ENCODE assay signal across 22 cellular contexts in the genomic region with DNA sequence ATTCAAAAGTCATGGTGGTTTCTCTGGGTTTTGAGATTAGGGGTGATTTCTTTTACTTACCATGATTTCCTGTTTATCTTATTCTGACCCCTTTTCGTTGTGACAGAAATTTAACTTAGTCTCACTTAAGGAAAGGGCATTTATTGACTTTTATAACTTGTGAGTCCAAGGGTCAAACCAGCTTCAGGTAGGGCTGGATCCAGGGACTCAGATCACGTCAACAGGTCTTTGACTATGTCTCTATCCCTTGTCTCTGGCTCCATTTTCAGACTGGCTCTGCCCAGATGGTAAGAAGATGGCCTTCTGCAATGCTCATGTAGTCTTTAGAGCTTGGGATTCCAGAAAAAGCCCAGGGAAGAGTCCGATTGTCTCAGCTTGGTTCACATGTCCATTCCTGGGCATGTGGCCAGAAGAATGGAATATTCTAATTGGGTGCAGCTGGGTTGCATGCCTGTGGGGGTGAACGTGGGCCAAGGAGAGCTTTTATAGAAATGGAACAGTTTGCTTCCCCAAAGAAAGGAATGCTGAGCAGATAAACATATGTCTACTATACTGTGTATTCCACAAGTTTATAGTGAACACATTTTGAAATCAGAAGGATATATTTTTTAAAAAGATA. TPM values are rescaled to one million over a fixed set of nuclear protein-coding genes. Genes with fewer than 3 reads are reported as not detected.
DNase-seq lines count a peak whose midpoint lies in the region; ATAC-seq and TF ChIP-seq lines count a peak whose summit lies in the region.
"Had no signal": no experiment of that assay in that cellular context is flagged by ENCODE, and none has a peak within 500 bp of the region (broad histone marks: within the 10 kb centered on the region; RNA-seq: fewer than 3 reads in every experiment).

No MANE protein-coding gene starts in this region.

- no CpG with 5 or more reads among the region's 4 CpGs for WGBS in H9 (ENCODE audit: extremely low coverage, insufficient read length, low lambda C conversion rate)

- H3K4me3 ChIP-seq in dorsolateral prefrontal cortex: no peak overlapping the region
- H3K4me3 ChIP-seq: BLaER1 treated with 17β-estradiol and CSF1 and Interleukin-3, amounts not matched to agents 10 nM and 100 nM; spleen; thyroid gland had no signal

- no peak overlapping the region for H3K4me2 ChIP-seq in H9 (ENCODE audit: insufficient read depth, insufficient read length, low read length)
- H3K4me2 ChIP-seq: BLaER1 treated with 17β-estradiol and CSF1 and Interleukin-3, amounts not matched to agents 10 nM and 100 nM; SK-N-SH had no signal

- TF ChIP-seq CTCF in dorsolateral prefrontal cortex (IDR thresholded peaks at IDR 0.05 in 54 of 56, conservative IDR thresholded peaks at IDR 0.05 in 2 of 56; ENCODE audit: low read depth in 1 of 56, partially characterized antibody in 56 of 56) (no peak), H9 (conservative IDR thresholded peaks at IDR 0.05) (no peak)

- no peaks in the 10 kb centered on the region for H3K23me2 ChIP-seq in H9 (ENCODE audit: insufficient read length, low read depth, low read length, poor library complexity, severe bottlenecking)

- H3K27me3 ChIP-seq in dorsolateral prefrontal cortex: peaks cover 0 to 10% (median 0%) of the 10 kb centered on the region in 45 donors
- H3K27me3 ChIP-seq in H9 (ENCODE audit: insufficient read depth, low read length): no peaks in the 10 kb centered on the region
- H3K27me3 ChIP-seq: BLaER1 treated with 17β-estradiol and CSF1 and Interleukin-3, amounts not matched to agents 10 nM and 100 nM; spleen; thyroid gland had no signal

- H4K91ac ChIP-seq in H9 (ENCODE audit: insufficient read length, low read depth, low read length): no peak overlapping the region

- intact Hi-C loops in dorsolateral prefrontal cortex (cut with DNase I): no loop called here

- H4K5ac ChIP-seq in H9 (ENCODE audit: insufficient read length, low read depth, low read length): no peak overlapping the region

- peak overlapping the region in 35 of 59 donors; percentile 0 to 69 (median 40) for H3K27ac ChIP-seq in dorsolateral prefrontal cortex
- H3K27ac ChIP-seq in H9 (ENCODE audit: insufficient read length, low read depth, low read length): no peak overlapping the region
- H3K27ac ChIP-seq: BLaER1 treated with 17β-estradiol and CSF1 and Interleukin-3, amounts not matched to agents 10 nM and 100 nM; spleen; thyroid gland had no signal

- DNase-seq in EH (ENCODE audit: low read depth): peak; percentile 86
- DNase-seq in LoVo (ENCODE audit: low spot score): peak; percentile 32
- peak in 3 of 10 donors; percentile 38 to 63 (median 51) for DNase-seq in dorsolateral prefrontal cortex
- peak; percentile 60 for DNase-seq in non-pigmented ciliary epithelial cell (ENCODE audit: low read depth)
- DNase-seq in NK-92 (lab: John Stamatoyannopoulos, UW; ENCODE audit: unreplicated experiment): no peak
- DNase-seq in DMS79 (lab: John Stamatoyannopoulos, UW): no peak
- no peak for DNase-seq in H9
- DNase-seq: activated CD4-positive, alpha-beta T cell treated with anti-CD3 and anti-CD28 coated beads, Interleukin-2, amount 10 ng/mL, durations not matched to agents 24 days and 14 days; activated CD8-positive, alpha-beta memory T cell treated with anti-CD3 and anti-CD28 coated beads, Interleukin-2, amount 50 U/mL, for 4 hours; activated effector memory CD4-positive, alpha-beta T cell treated with anti-CD3 and anti-CD28 coated beads, Interleukin-2, amount 50 U/mL, for 16 hours; DMS153; naive thymus-derived CD4-positive, alpha-beta T cell; NCI-H2029; NCI-H510A; SK-N-SH; spleen; thyroid gland had no signal

- H3K18ac ChIP-seq in H9 (ENCODE audit: insufficient read length, low read depth, low read length): no peak overlapping the region

- no peak overlapping the region for H3K4me3 Mint-ChIP-seq in H9
- H3K4me3 Mint-ChIP-seq: activated CD4-positive, alpha-beta T cell treated with anti-CD3 and anti-CD28 coated beads, Interleukin-2, amount 10 ng/mL, durations not matched to agents 24 days and 14 days; naive thymus-derived CD4-positive, alpha-beta T cell; stimulated activated effector memory CD8-positive, alpha-beta T cell treated with anti-CD3 and anti-CD28 coated beads, Interleukin-12 subunit alpha, Interleukin-12 subunit beta, amount 100 ng/mL, for 72 hours had no signal

- no peak overlapping the region for H2BK120ac ChIP-seq in H9 (ENCODE audit: low read depth, low read length, poor library complexity, severe bottlenecking)

- no peak overlapping the region for H3K4ac ChIP-seq in H9 (ENCODE audit: low read depth, low read length)

- no peak overlapping the region for H2BK12ac ChIP-seq in H9 (ENCODE audit: insufficient read length, low read depth, low read length)

- no peaks in the 10 kb centered on the region for H3K4me1 Mint-ChIP-seq in H9
- H3K4me1 Mint-ChIP-seq: activated CD4-positive, alpha-beta T cell treated with anti-CD3 and anti-CD28 coated beads, Interleukin-2, amount 10 ng/mL, durations not matched to agents 24 days and 14 days; naive thymus-derived CD4-positive, alpha-beta T cell; stimulated activated effector memory CD8-positive, alpha-beta T cell treated with anti-CD3 and anti-CD28 coated beads, Interleukin-12 subunit alpha, Interleukin-12 subunit beta, amount 100 ng/mL, for 72 hours had no signal

- H2BK5ac ChIP-seq in H9 (ENCODE audit: insufficient read length, low read length): no peak overlapping the region

- H3K27me3 Mint-ChIP-seq in H9 (ENCODE audit: low read depth): no peaks in the 10 kb centered on the region; the same call in 1 of the 2 replicates

- no peak overlapping the region for H2BK20ac ChIP-seq in H9 (ENCODE audit: low read depth, low read length, poor library complexity, severe bottlenecking)

- H4K8ac ChIP-seq in H9 (replicated peaks; ENCODE audit: insufficient read length, low read depth, low read length): no peak overlapping the region

- no peak overlapping the region for H2BK15ac ChIP-seq in H9 (ENCODE audit: low read depth, low read length)

- H3K23ac ChIP-seq in H9 (ENCODE audit: insufficient read length, low read depth, low read length): no peak overlapping the region

- H3K9me3 Mint-ChIP-seq in H9: peaks cover 0 to 2% of the 10 kb centered on the region in 2 experiments; a peak in 2 of 5 replicates
- H3K9me3 Mint-ChIP-seq: activated CD4-positive, alpha-beta T cell treated with anti-CD3 and anti-CD28 coated beads, Interleukin-2, amount 10 ng/mL, durations not matched to agents 24 days and 14 days; stimulated activated effector memory CD8-positive, alpha-beta T cell treated with anti-CD3 and anti-CD28 coated beads, Interleukin-12 subunit alpha, Interleukin-12 subunit beta, amount 100 ng/mL, for 72 hours had no signal

- no peak overlapping the region for H3K14ac ChIP-seq in H9 (ENCODE audit: insufficient read depth, low read length)

- ATAC-seq in HG03139 (IDR thresholded peaks at IDR 0.05; ENCODE audit: unreplicated experiment): no peak
- ATAC-seq: HCT116; naive thymus-derived CD4-positive, alpha-beta T cell; stimulated activated effector memory CD8-positive, alpha-beta T cell treated with anti-CD3 and anti-CD28 coated beads, Interleukin-12 subunit alpha, Interleukin-12 subunit beta, amount 100 ng/mL, for 72 hours had no signal

- no peak overlapping the region for H2AK5ac ChIP-seq in H9 (ENCODE audit: insufficient read length, low read length)

- no peak overlapping the region for H3K56ac ChIP-seq in H9 (ENCODE audit: insufficient read length, low read depth, low read length)

- H3K79me2 ChIP-seq in H9 (ENCODE audit: insufficient read depth, low read length): peaks cover 2% of the 10 kb centered on the region; the same call in 1 of the 2 replicates

- H2AFZ ChIP-seq in H9 (ENCODE audit: low read length): no peak overlapping the region

- H3K79me1 ChIP-seq in H9 (ENCODE audit: insufficient read depth, low read depth, low read length, poor library complexity, severe bottlenecking): no peaks in the 10 kb centered on the region

- no peak overlapping the region for H3K9ac ChIP-seq in H9 (ENCODE audit: extremely low read depth, insufficient read length, low read length)
- H3K9ac ChIP-seq: BLaER1 treated with 17β-estradiol and CSF1 and Interleukin-3, amounts not matched to agents 10 nM and 100 nM; SK-N-SH had no signal

- H3K27ac Mint-ChIP-seq in H9: no peak overlapping the region
- H3K27ac Mint-ChIP-seq: activated CD4-positive, alpha-beta T cell treated with anti-CD3 and anti-CD28 coated beads, Interleukin-2, amount 10 ng/mL, durations not matched to agents 24 days and 14 days; naive thymus-derived CD4-positive, alpha-beta T cell; stimulated activated effector memory CD8-positive, alpha-beta T cell treated with anti-CD3 and anti-CD28 coated beads, Interleukin-12 subunit alpha, Interleukin-12 subunit beta, amount 100 ng/mL, for 72 hours had no signal

- H3K4me1 ChIP-seq in H9 (ENCODE audit: insufficient read depth, low read length): no peaks in the 10 kb centered on the region
- H3K4me1 ChIP-seq: spleen, thyroid gland had no signal

- H3K36me3 Mint-ChIP-seq in H9 (ENCODE audit: insufficient read depth in 1 of 3, low read depth in 3 of 3): peaks cover 5 to 26% (median 10%) of the 10 kb centered on the region in 3 experiments; a peak in 6 of 7 replicates
- H3K36me3 Mint-ChIP-seq: naive thymus-derived CD4-positive, alpha-beta T cell; stimulated activated effector memory CD8-positive, alpha-beta T cell treated with anti-CD3 and anti-CD28 coated beads, Interleukin-12 subunit alpha, Interleukin-12 subunit beta, amount 100 ng/mL, for 72 hours had no signal

- H3T11ph ChIP-seq in H9 (ENCODE audit: low read length): no peak overlapping the region

- no peaks in the 10 kb centered on the region for H3K9me3 ChIP-seq in H9 (ENCODE audit: control insufficient read depth, low read depth, low read length)
- H3K9me3 ChIP-seq: SK-N-SH, spleen, thyroid gland had no signal

- H4K20me1 ChIP-seq in H9 (ENCODE audit: control insufficient read depth, insufficient read depth, insufficient read length): no peaks in the 10 kb centered on the region
- H4K20me1 ChIP-seq: BLaER1 treated with 17β-estradiol and CSF1 and Interleukin-3, amounts not matched to agents 10 nM and 100 nM had no signal

RNA-seq across cellular contexts. Expression of gene USP43, which starts 13.4 kb away (rescaled TPM):
- total RNA-seq in dorsolateral prefrontal cortex (10 to 100 TPM in 86 of 120 experiments, 1 to 10 TPM in 34; 4.8 to 20.5 (median 11.6) TPM), H9 (2021) (5.2 and 5.5 TPM in 2 replicates)
- total RNA-seq: endothelial cell of umbilical vein had no signal

Comparison
In these comparisons a context has a peak if more than half of its experiments do, and no peak if none do; other contexts are left out.
1. DNase-seq: peak in EH (single experiment), LoVo (single experiment) and non-pigmented ciliary epithelial cell (single experiment); none in NK-92 (single experiment), DMS79 (single experiment) and H9 (single experiment).